1 cellular context compared by ENCODE assay signal in the genomic region with DNA sequence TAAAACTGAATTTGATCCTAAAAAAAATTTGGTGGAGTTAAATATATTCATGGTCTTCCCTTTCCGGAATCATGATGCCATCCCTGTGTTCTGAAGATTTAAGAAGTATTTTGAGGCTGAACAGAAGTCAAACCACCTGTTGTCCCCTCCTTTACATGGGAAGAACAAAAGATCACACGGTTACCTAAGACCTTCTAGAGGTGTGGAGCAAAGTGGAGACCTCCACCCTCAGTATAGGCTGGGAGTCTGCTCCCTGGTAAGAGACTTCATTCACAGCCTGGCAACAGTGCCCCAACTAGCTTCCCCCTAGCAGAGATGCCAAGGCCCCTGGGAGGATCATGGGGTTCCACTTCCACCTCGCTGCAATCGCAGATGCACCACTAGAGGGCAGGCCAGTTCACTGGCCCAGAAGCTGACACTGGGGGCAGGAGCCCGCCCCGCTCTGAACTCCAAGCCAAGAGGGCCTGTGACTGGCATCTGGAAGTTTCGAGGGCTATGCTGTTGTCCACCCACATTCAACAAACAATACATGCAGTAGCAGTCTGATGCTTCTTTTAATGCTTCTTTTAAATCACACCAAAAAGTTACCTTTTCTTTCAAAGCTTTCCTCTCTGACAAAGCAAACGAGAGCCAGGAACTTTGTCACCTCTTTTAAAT.
TF ChIP-seq lines count a peak whose summit lies in the region.

No MANE protein-coding gene starts in this region.

TF ChIP-seq in GM23338, 12 proteins besides CTCF, POLR2A, EP300 and RAD21 (continued from another document):
- TF ChIP-seq ZNF114 (CRISPR knock-in tag; IDR thresholded peaks at IDR 0.05) (no peak), POLR2AphosphoS5 (IDR thresholded peaks at IDR 0.05; ENCODE audit: low read depth) (no peak), ZNF331 (CRISPR knock-in tag; IDR thresholded peaks at IDR 0.05; ENCODE audit: low read depth) (no peak), JUNB (IDR thresholded peaks at IDR 0.05; ENCODE audit: unreplicated experiment) (no peak)
